ENCODE assay signal across 19 cellular contexts in genomic region chr11:13663631-13664071, GRCh38. TPM values are rescaled to one million over a fixed set of nuclear protein-coding genes. Genes with fewer than 3 reads are reported as not detected.
DNase-seq lines count a peak whose midpoint lies in the region; ATAC-seq, FAIRE-seq and TF ChIP-seq lines count a peak whose summit lies in the region.
"Had no signal": no experiment of that assay in that cellular context is flagged by ENCODE, and none has a peak within 500 bp of the region (broad histone marks: within the 10 kb centered on the region; RNA-seq: fewer than 3 reads in every experiment).

No MANE protein-coding gene starts in this region.

- no peak overlapping the region for H2AFZ ChIP-seq in Karpas-422 (ENCODE audit: low read length)

- peaks cover 14% of the 10 kb centered on the region for H3K4me1 ChIP-seq in Karpas-422 (ENCODE audit: low read length)
- no peaks in the 10 kb centered on the region for H3K4me1 ChIP-seq in pancreas

- H3K9me3 Mint-ChIP-seq in type B pancreatic cell = peaks cover 6% of the 10 kb centered on the region

- H3K9ac ChIP-seq in Karpas-422 (ENCODE audit: low read length) = no peak overlapping the region

- H3K9me3 ChIP-seq in Karpas-422 (ENCODE audit: low read length) = peaks cover 3% of the 10 kb centered on the region; the same call in 1 of the 2 replicates
- H3K9me3 ChIP-seq in pancreas = no peaks in the 10 kb centered on the region

- H3K4me1 Mint-ChIP-seq in type B pancreatic cell (ENCODE audit: unreplicated experiment) = peaks cover 7% of the 10 kb centered on the region

- in situ Hi-C loops in astrocyte of the spinal cord (cut with HindIII; ENCODE audit: low sequenced_read_pairs) = no loop called here

- intact Hi-C loops in pancreas (cut with DNase I) = no loop called here

- peaks cover 12% of the 10 kb centered on the region for H3K27me3 Mint-ChIP-seq in type B pancreatic cell

- no peaks in the 10 kb centered on the region for H4K20me1 ChIP-seq in Karpas-422 (ENCODE audit: insufficient read depth, low read depth, low read length)

- DNase-seq in HS-5 (ENCODE audit: low read depth) (peak; percentile 56), astrocyte of the spinal cord (ENCODE audit: low read depth, low spot score) (peak; percentile 17), foreskin fibroblast (peak; percentile 29 to 67), type B pancreatic cell (ENCODE audit: extremely low spot score, unreplicated experiment) (no peak), Karpas-422 (no peak), pancreas (no peak)
- DNase-seq: activated gamma-delta T cell, DMS153, heart right ventricle, kidney, NCI-H1092, NCI-H2081 treated with DMSO at 0.1 percent for 48 hours, NCI-H82, RPMI8226, T-cell, tibial artery had no signal

- FAIRE-seq in pancreas (lab: Jason Lieb, UNC) = no peak
- FAIRE-seq: kidney had no signal

- H3K36me3 ChIP-seq in Karpas-422 (ENCODE audit: insufficient read depth, low read length) (no peaks in the 10 kb centered on the region), pancreas (no peaks in the 10 kb centered on the region)
- H3K36me3 ChIP-seq: heart right ventricle, tibial artery had no signal

- TF ChIP-seq CTCF in astrocyte of the spinal cord (IDR thresholded peaks at IDR 0.05; ENCODE audit: low read depth, low read length) (no peak), foreskin fibroblast (IDR thresholded peaks at IDR 0.05; ENCODE audit: low read depth, low read length) (no peak), type B pancreatic cell (conservative IDR thresholded peaks at IDR 0.05) (no peak), pancreas (IDR thresholded peaks at IDR 0.05) (no peak)

- ATAC-seq in GM21737 (IDR thresholded peaks at IDR 0.05; ENCODE audit: unreplicated experiment) (no peak), pancreas (no peak)
- ATAC-seq: heart right ventricle, T-cell had no signal

- WGBS in pancreas, 2 donors = 70 to 76% methylated on average over 1 of the region's 1 CpG

- H3K4me2 ChIP-seq in Karpas-422 (ENCODE audit: low read depth, low read length, poor library complexity, severe bottlenecking) = no peak overlapping the region

- H3K27ac ChIP-seq in Karpas-422 (ENCODE audit: low read length) = no peak overlapping the region
- no peak overlapping the region for H3K27ac ChIP-seq in pancreas
- H3K27ac ChIP-seq: C4-2B, coronary artery, heart right ventricle, tibial artery had no signal

- H3K27me3 ChIP-seq in Karpas-422 (ENCODE audit: low read length) (no peaks in the 10 kb centered on the region), pancreas (no peaks in the 10 kb centered on the region)
- H3K27me3 ChIP-seq: heart right ventricle, tibial artery had no signal

- no peaks in the 10 kb centered on the region for H3K36me3 Mint-ChIP-seq in type B pancreatic cell
- H3K36me3 Mint-ChIP-seq: T-cell had no signal

- no peaks in the 10 kb centered on the region for H3K9me2 ChIP-seq in Karpas-422 (replicated peaks; ENCODE audit: insufficient read depth, low read length)

- H3K4me3 ChIP-seq in astrocyte of the spinal cord (ENCODE audit: low read depth, low read length) (no peak overlapping the region), foreskin fibroblast (ENCODE audit: low read depth in 1 of 2, low read length in 2 of 2) (no peak overlapping the region), Karpas-422 (ENCODE audit: low read length) (no peak overlapping the region), pancreas (no peak overlapping the region)
- H3K4me3 ChIP-seq: coronary artery, heart right ventricle, tibial artery had no signal

- no peak overlapping the region for H3K4me3 Mint-ChIP-seq in type B pancreatic cell
- H3K4me3 Mint-ChIP-seq: T-cell had no signal

- peaks cover 1% of the 10 kb centered on the region; the same call in 1 of the 2 replicates for H3K79me2 ChIP-seq in Karpas-422 (ENCODE audit: low read length)

- peak overlapping the region; percentile 6 for H3K27ac Mint-ChIP-seq in type B pancreatic cell
- H3K27ac Mint-ChIP-seq: T-cell had no signal

RNA-seq across cellular contexts. Expression of gene FAR1, which starts 4.8 kb away (rescaled TPM):
- total RNA-seq in type B pancreatic cell (ENCODE audit: low replicate concordance) = 50.2 and 69.0 TPM in 2 replicates
- total RNA-seq in Karpas-422 (2014; rRNA removed; shearing (Covaris generic); ENCODE audit: low replicate concordance) = 55.3 and 98.1 TPM in 2 replicates
- 10 to 100 TPM; 15.9 to 43.7 (median 20.2) TPM for total RNA-seq in pancreas
- polyA plus RNA-seq in pancreas = 10 to 100 TPM; 12.0 to 17.0 TPM

Comparison
In these comparisons a context has a peak if more than half of its experiments do, and no peak if none do; other contexts are left out.
1. DNase-seq: peak in HS-5 (single experiment), astrocyte of the spinal cord (single experiment) and foreskin fibroblast (2 of 2); none in type B pancreatic cell (single experiment), Karpas-422 (single experiment) and pancreas (0 of 6).